Comparison of ENCODE assay signal across 12 cellular contexts in the genomic region with DNA sequence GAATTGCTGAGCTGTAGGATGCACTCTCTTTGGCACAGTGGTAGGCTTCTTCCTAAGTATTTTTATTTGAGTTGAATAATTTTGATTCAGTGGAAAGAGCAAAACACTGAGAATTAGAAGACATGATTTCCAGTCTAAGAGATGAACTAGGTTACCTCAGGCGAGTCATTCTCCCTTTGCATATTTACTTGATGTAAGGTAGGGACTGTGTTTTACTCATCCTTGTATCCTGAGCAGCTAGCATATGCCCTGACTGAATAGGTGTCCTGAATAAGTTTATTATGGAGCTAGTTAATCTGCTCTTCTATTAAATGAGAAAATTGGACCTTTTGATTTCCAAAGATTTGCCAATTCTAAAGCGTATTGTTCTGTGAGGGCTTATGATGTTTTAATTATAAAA. TPM values are rescaled to one million over a fixed set of nuclear protein-coding genes. Genes with fewer than 3 reads are reported as not detected.
A peak's percentile ranks its signal among the peaks of the same experiment; 100 is the strongest.
DNase-seq lines count a peak whose midpoint lies in the region; ATAC-seq and TF ChIP-seq lines count a peak whose summit lies in the region.
"Had no signal": no experiment of that assay in that cellular context is flagged by ENCODE, and none has a peak within 500 bp of the region (broad histone marks: within the 10 kb centered on the region; RNA-seq: fewer than 3 reads in every experiment).

No MANE protein-coding gene starts in this region.

- 86 to 90% methylated on average over 2 of the region's 2 CpGs for WGBS in GM23248 (ENCODE audit: low coverage in 1 of 2, low lambda C conversion rate in 2 of 2, missing lambda C conversion rate in 2 of 2), 2 experiments

- no peaks in the 10 kb centered on the region for H3K36me3 Mint-ChIP-seq in mesothelial cell of epicardium

- H3K4me3 Mint-ChIP-seq in mesothelial cell of epicardium: no peak overlapping the region

- H3K36me3 ChIP-seq in GM23248 (ENCODE audit: low read depth) (no peaks in the 10 kb centered on the region), adipocyte (ENCODE audit: control insufficient read depth, insufficient read depth, low read length, severe bottlenecking) (no peaks in the 10 kb centered on the region)
- H3K36me3 ChIP-seq: BLaER1 treated with 17β-estradiol and CSF1 and Interleukin-3, amounts not matched to agents 10 nM and 100 nM had no signal

- no peaks in the 10 kb centered on the region for H3K27me3 ChIP-seq in GM23248 (replicated peaks; ENCODE audit: insufficient read depth)
- no peaks in the 10 kb centered on the region for H3K27me3 ChIP-seq in adipocyte (replicated peaks; ENCODE audit: control insufficient read depth, insufficient read depth, low read length)
- H3K27me3 ChIP-seq: BLaER1 treated with 17β-estradiol and CSF1 and Interleukin-3, amounts not matched to agents 10 nM and 100 nM had no signal

- H4K20me1 ChIP-seq in GM23248 (ENCODE audit: insufficient read depth): no peaks in the 10 kb centered on the region

- no peaks in the 10 kb centered on the region for H3K9me3 Mint-ChIP-seq in mesothelial cell of epicardium

- H3K4me2 ChIP-seq in GM23248 (ENCODE audit: unreplicated experiment): peak overlapping the region; percentile 56

- no peak for ATAC-seq in esophagus mucosa
- no peak for ATAC-seq in HG03571 (IDR thresholded peaks at IDR 0.05; ENCODE audit: unreplicated experiment)

- peaks cover 27% of the 10 kb centered on the region for H3F3A ChIP-seq in GM23248 (ENCODE audit: insufficient read depth)

- H3K4me3 ChIP-seq in GM23248: no peak overlapping the region
- peak overlapping the region; percentile 34 for H3K4me3 ChIP-seq in adipocyte (ENCODE audit: low read length)
- H3K4me3 ChIP-seq: BLaER1 treated with 17β-estradiol and CSF1 and Interleukin-3, amounts not matched to agents 10 nM and 100 nM had no signal

- peak overlapping the region; percentile 47 for H3K27ac Mint-ChIP-seq in mesothelial cell of epicardium

- peaks cover 19% of the 10 kb centered on the region for H3K79me2 ChIP-seq in GM23248 (ENCODE audit: insufficient read depth)

- in situ Hi-C loops in ACHN (cut with HindIII; ENCODE audit: low pct_ligation_motif_present, low pct_unique_long_range_greater_than_20kb, low sequenced_read_pairs) (no loop called here), GM23248 (cut with MboI) (no loop called here)

- H3K27ac ChIP-seq in GM23248: peak overlapping the region; percentile 83

- no peaks in the 10 kb centered on the region for H3K27me3 Mint-ChIP-seq in mesothelial cell of epicardium (ENCODE audit: low read depth)

- H3K9me3 ChIP-seq in GM23248 (ENCODE audit: low read depth) (no peaks in the 10 kb centered on the region), adipocyte (ENCODE audit: control insufficient read depth, low read length) (no peaks in the 10 kb centered on the region)
- H3K9me3 ChIP-seq: BLaER1 treated with 17β-estradiol and CSF1 and Interleukin-3, amounts not matched to agents 10 nM and 100 nM had no signal

- no peaks in the 10 kb centered on the region for H3K9me2 ChIP-seq in GM23248 (ENCODE audit: insufficient read depth)

- H2AFZ ChIP-seq in GM23248: no peak overlapping the region

- H3K4me1 ChIP-seq in GM23248 (ENCODE audit: insufficient read depth): peaks cover 22% of the 10 kb centered on the region
- peaks cover 60% of the 10 kb centered on the region for H3K4me1 ChIP-seq in adipocyte (ENCODE audit: control insufficient read depth, insufficient read depth, low read length)

- DNase-seq in ACHN (peak; percentile 22), GM23248 (peak; percentile 28), adipocyte (ENCODE audit: low read depth) (no peak), mesothelial cell of epicardium (ENCODE audit: low spot score in 2 of 2, unreplicated experiment in 2 of 2) (no peak), NCI-H2029 (lab: John Stamatoyannopoulos, UW) (no peak), medulla oblongata (ENCODE audit: extremely low spot score) (no peak)
- DNase-seq: caudate nucleus, NCI-H1417, NCI-H524 had no signal

- H3K9ac ChIP-seq in GM23248: peak overlapping the region; percentile 65
- peak overlapping the region; percentile 82 for H3K9ac ChIP-seq in adipocyte (ENCODE audit: low read length)
- H3K9ac ChIP-seq: BLaER1 treated with 17β-estradiol and CSF1 and Interleukin-3, amounts not matched to agents 10 nM and 100 nM had no signal

- peaks cover 27% of the 10 kb centered on the region for H3K4me1 Mint-ChIP-seq in mesothelial cell of epicardium

- no peak for TF ChIP-seq CTCF in mesothelial cell of epicardium (IDR thresholded peaks at IDR 0.05; ENCODE audit: unreplicated experiment)

RNA-seq across cellular contexts. Expression of a gene that starts 50.7 kb away (rescaled TPM):
- 24.6 and 63.4 TPM in 2 replicates for total RNA-seq in GM23248 (2014; rRNA removed; shearing (Covaris generic))
- 22.0 and 22.3 TPM in 2 replicates for polyA plus RNA-seq in GM23248 (2016; fragmentation: Nextera tagmentation; extraction: Ambion mirVana)
- total RNA-seq in mesothelial cell of epicardium: 41.2 to 43.9 TPM (median 43.7 TPM) in 3 replicates
- total RNA-seq in esophagus mucosa: 85.1 TPM

Comparison
In these comparisons a context has a peak if more than half of its experiments do, and no peak if none do; other contexts are left out.
1. DNase-seq: peak in ACHN (single experiment) and GM23248 (single experiment); none in adipocyte (single experiment), mesothelial cell of epicardium (0 of 2), NCI-H2029 (single experiment) and medulla oblongata (single experiment).